Comparison of ENCODE assay signal across 13 cellular contexts in genomic region chr21:41368361-41369104, GRCh38. TPM values are rescaled to one million over a fixed set of nuclear protein-coding genes. Genes with fewer than 3 reads are reported as not detected.
DNase-seq lines count a peak whose midpoint lies in the region; ATAC-seq and TF ChIP-seq lines count a peak whose summit lies in the region.
"Had no signal": no experiment of that assay in that cellular context is flagged by ENCODE, and none has a peak within 500 bp of the region (broad histone marks: within the 10 kb centered on the region; RNA-seq: fewer than 3 reads in every experiment).

No MANE protein-coding gene starts in this region.

- H3K27ac Mint-ChIP-seq in T-helper 2 cell treated with Interferon-gamma antibody and Interleukin-4, amounts not matched to agents 5 μg/mL and 100 μg/mL, for 36 hours: peak overlapping the region; percentile 76
- H3K27ac Mint-ChIP-seq in stimulated activated memory B cell treated with anti-CD40 and anti-IgM and Interleukin-4, amounts not matched to agents 10 μg/mL and 1 μg/mL and 100 μg/mL, for 72 hours: peak overlapping the region; percentile 76

- H4K20me1 ChIP-seq in Loucy (ENCODE audit: insufficient read depth, low read length, poor library complexity, severe bottlenecking): peaks cover 24% of the 10 kb centered on the region

- peak overlapping the region; percentile 69 for H2AFZ ChIP-seq in Loucy (ENCODE audit: low read length)

- peaks cover 31% of the 10 kb centered on the region for H3K4me1 Mint-ChIP-seq in T-helper 2 cell treated with Interferon-gamma antibody and Interleukin-4, amounts not matched to agents 5 μg/mL and 100 μg/mL, for 36 hours (ENCODE audit: low read depth)
- H3K4me1 Mint-ChIP-seq in stimulated activated memory B cell treated with anti-CD40 and anti-IgM and Interleukin-4, amounts not matched to agents 10 μg/mL and 1 μg/mL and 100 μg/mL, for 72 hours: peaks cover 64% of the 10 kb centered on the region

- H3K4me3 ChIP-seq in Loucy (ENCODE audit: low read length, poor library complexity, severe bottlenecking) (peak overlapping the region; percentile 95), esophagus squamous epithelium (peak overlapping the region in 2 of 4 donors; percentile 48 to 58)
- H3K4me3 ChIP-seq: A549 had no signal

- peak overlapping the region; percentile 15 to 69 (median 50) for H3K27ac ChIP-seq in esophagus squamous epithelium
- H3K27ac ChIP-seq: A549, WERI-Rb-1 had no signal

- H3K36me3 ChIP-seq in Loucy (ENCODE audit: insufficient read depth, low read length) (no peaks in the 10 kb centered on the region), esophagus squamous epithelium (no peaks in the 10 kb centered on the region)
- H3K36me3 ChIP-seq: WERI-Rb-1 had no signal

- no peaks in the 10 kb centered on the region for H3K27me3 ChIP-seq in Loucy (ENCODE audit: insufficient read depth, low read length, poor library complexity, severe bottlenecking)
- peaks cover 0 to 8% (median 0%) of the 10 kb centered on the region in 4 donors for H3K27me3 ChIP-seq in esophagus squamous epithelium

- peak overlapping the region; percentile 70 for H3K4me3 Mint-ChIP-seq in T-helper 2 cell treated with Interferon-gamma antibody and Interleukin-4, amounts not matched to agents 5 μg/mL and 100 μg/mL, for 36 hours
- peak overlapping the region; percentile 80 for H3K4me3 Mint-ChIP-seq in stimulated activated memory B cell treated with anti-CD40 and anti-IgM and Interleukin-4, amounts not matched to agents 10 μg/mL and 1 μg/mL and 100 μg/mL, for 72 hours

- H3K9me3 ChIP-seq in Loucy (ENCODE audit: insufficient read depth, low read depth, low read length) (no peaks in the 10 kb centered on the region), esophagus squamous epithelium (no peaks in the 10 kb centered on the region)
- H3K9me3 ChIP-seq: A549 had no signal

- peaks cover 11% of the 10 kb centered on the region for H3K36me3 Mint-ChIP-seq in T-helper 2 cell treated with Interferon-gamma antibody and Interleukin-4, amounts not matched to agents 5 μg/mL and 100 μg/mL, for 36 hours (ENCODE audit: low read depth)
- H3K36me3 Mint-ChIP-seq in stimulated activated memory B cell treated with anti-CD40 and anti-IgM and Interleukin-4, amounts not matched to agents 10 μg/mL and 1 μg/mL and 100 μg/mL, for 72 hours: no peaks in the 10 kb centered on the region
- H3K36me3 Mint-ChIP-seq: brain had no signal

- peaks cover 2% of the 10 kb centered on the region for H3K27me3 Mint-ChIP-seq in T-helper 2 cell treated with Interferon-gamma antibody and Interleukin-4, amounts not matched to agents 5 μg/mL and 100 μg/mL, for 36 hours (ENCODE audit: low read depth)
- no peaks in the 10 kb centered on the region for H3K27me3 Mint-ChIP-seq in stimulated activated memory B cell treated with anti-CD40 and anti-IgM and Interleukin-4, amounts not matched to agents 10 μg/mL and 1 μg/mL and 100 μg/mL, for 72 hours

- TF ChIP-seq POLR2A in esophagus squamous epithelium (IDR thresholded peaks at IDR 0.05): no peak

- peak overlapping the region; percentile 87 for H3K9ac ChIP-seq in Loucy (ENCODE audit: low read depth, low read length, poor library complexity, severe bottlenecking)

- intact Hi-C loops in esophagus squamous epithelium (cut with DNase I): no loop called here

- peaks cover 45% of the 10 kb centered on the region for H3K79me2 ChIP-seq in Loucy (ENCODE audit: insufficient read depth, low read length)

- no peaks in the 10 kb centered on the region for H3K9me2 ChIP-seq in Loucy (replicated peaks; ENCODE audit: low read depth, low read length)

- no peak for DNase-seq in T-helper 2 cell treated with Interferon-gamma antibody and Interleukin-4, amounts not matched to agents 5 μg/mL and 100 μg/mL, for 36 hours (ENCODE audit: low spot score)
- DNase-seq in T-helper 2 cell: no peak
- DNase-seq in esophagus squamous epithelium (lab: John Stamatoyannopoulos, UW): no peak
- DNase-seq in amniotic stem cell (lab: John Stamatoyannopoulos, UW): no peak
- DNase-seq in activated CD4-positive, CD25-positive, alpha-beta regulatory T cell treated with anti-CD3 and anti-CD28 coated beads, Interleukin-2, amount 50 U/mL, for 72 hours: no peak
- DNase-seq: foreskin melanocyte, MM.1S had no signal

- TF ChIP-seq CTCF in Loucy (conservative IDR thresholded peaks at IDR 0.05; ENCODE audit: low read length) (no peak), esophagus squamous epithelium (IDR thresholded peaks at IDR 0.05) (no peak)

- WGBS in esophagus squamous epithelium, 2 donors: 74 to 82% methylated on average over 9 to 10 of the region's 10 CpGs

- no peaks in the 10 kb centered on the region for H3K9me3 Mint-ChIP-seq in T-helper 2 cell treated with Interferon-gamma antibody and Interleukin-4, amounts not matched to agents 5 μg/mL and 100 μg/mL, for 36 hours
- no peaks in the 10 kb centered on the region for H3K9me3 Mint-ChIP-seq in stimulated activated memory B cell treated with anti-CD40 and anti-IgM and Interleukin-4, amounts not matched to agents 10 μg/mL and 1 μg/mL and 100 μg/mL, for 72 hours

- H3F3A ChIP-seq in Loucy (ENCODE audit: low read depth): no peaks in the 10 kb centered on the region

- ATAC-seq in stimulated activated memory B cell treated with anti-CD40 and anti-IgM and Interleukin-4, amounts not matched to agents 10 μg/mL and 1 μg/mL and 100 μg/mL, for 72 hours: peak; percentile 0
- no peak for ATAC-seq in HG02840 (IDR thresholded peaks at IDR 0.05; ENCODE audit: low FRiP score, unreplicated experiment)
- ATAC-seq: A549 had no signal

- H3K4me2 ChIP-seq in Loucy (ENCODE audit: low read depth, low read length, poor library complexity, severe bottlenecking): peak overlapping the region; percentile 95
- H3K4me2 ChIP-seq: A549 had no signal

- H3K4me1 ChIP-seq in Loucy (ENCODE audit: insufficient read depth, low read length, poor library complexity, severe bottlenecking): peaks cover 47% of the 10 kb centered on the region
- H3K4me1 ChIP-seq in esophagus squamous epithelium: peaks cover 15 to 78% (median 27%) of the 10 kb centered on the region in 3 donors

RNA-seq across cellular contexts. Expression of gene MX2, which starts 6.7 kb away (rescaled TPM):
- 10 to 100 TPM in 1 of 4 donors, 1 to 10 TPM in 3; 4.3 to 23.5 (median 8.5) TPM for total RNA-seq in esophagus squamous epithelium

RNA-seq across cellular contexts. Expression of gene FAM3B, which starts 51.9 kb away (rescaled TPM):
- total RNA-seq in esophagus squamous epithelium: 10 to 100 TPM; 14.8 to 83.8 (median 38.6) TPM

RNA-seq across cellular contexts. Expression of gene MX1, which starts 57.5 kb away (rescaled TPM):
- total RNA-seq in esophagus squamous epithelium: 10 to 100 TPM; 29.7 to 90.2 (median 40.9) TPM
